Comparison of ENCODE assay signal across 20 cellular contexts in the genomic region with DNA sequence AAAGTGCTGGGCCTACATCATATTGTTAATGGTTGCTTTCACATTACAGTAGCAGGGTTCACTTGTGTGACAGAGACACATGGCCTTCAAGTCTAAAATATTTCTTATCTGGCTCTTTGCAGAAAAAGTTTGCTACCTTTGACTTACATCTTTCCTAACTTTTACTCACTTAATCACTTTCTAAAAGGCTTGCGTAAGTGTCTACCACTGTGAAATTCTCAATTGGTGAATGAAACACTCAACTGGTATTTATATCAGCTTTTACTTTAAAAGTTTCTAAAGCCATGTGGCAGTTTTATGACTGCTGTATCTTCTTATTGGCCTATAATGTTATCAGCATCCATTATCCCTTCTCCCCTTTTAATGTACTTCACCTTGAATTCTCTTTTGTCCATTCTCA.
"Had no signal": no experiment of that assay in that cellular context is flagged by ENCODE, and none has a peak within 500 bp of the region (broad histone marks: within the 10 kb centered on the region; RNA-seq: fewer than 3 reads in every experiment).

No MANE protein-coding gene starts in this region.

- ATAC-seq: esophagus mucosa; gastrocnemius medialis; left lobe of liver; mucosa of descending colon; natural killer cell treated with Interleukin-12 subunit alpha and Interleukin-12 subunit beta and Interleukin-15 and Interleukin-18, amount 100 ng/mL, for 72 hours; sciatic nerve; stimulated activated naive B cell treated with anti-CD40 and anti-IgM and Interleukin-4, amounts not matched to agents 10 μg/mL and 1 μg/mL and 100 μg/mL, for 72 hours had no signal

- H3K4me3 ChIP-seq: colonic mucosa, gastrocnemius medialis, lung, mucosa of descending colon, right atrium auricular region, thoracic aorta, tibial nerve, upper lobe of left lung, uterus had no signal

- DNase-seq: colonic mucosa; effector CD8-positive, alpha-beta T cell; endodermal cell; gastrocnemius medialis; head of caudate nucleus; kidney; mucosa of descending colon; naive B cell; stimulated activated CD4-positive, alpha-beta T cell treated with anti-CD3 and anti-CD28 coated beads, Interleukin-4, amount 100 ng/mL, for 4 hours; stimulated activated naive B cell treated with anti-CD40 and anti-IgM and Interleukin-4, amounts not matched to agents 10 μg/mL and 1 μg/mL and 100 μg/mL, for 72 hours; upper lobe of left lung; uterus had no signal
